In the genomic region with DNA sequence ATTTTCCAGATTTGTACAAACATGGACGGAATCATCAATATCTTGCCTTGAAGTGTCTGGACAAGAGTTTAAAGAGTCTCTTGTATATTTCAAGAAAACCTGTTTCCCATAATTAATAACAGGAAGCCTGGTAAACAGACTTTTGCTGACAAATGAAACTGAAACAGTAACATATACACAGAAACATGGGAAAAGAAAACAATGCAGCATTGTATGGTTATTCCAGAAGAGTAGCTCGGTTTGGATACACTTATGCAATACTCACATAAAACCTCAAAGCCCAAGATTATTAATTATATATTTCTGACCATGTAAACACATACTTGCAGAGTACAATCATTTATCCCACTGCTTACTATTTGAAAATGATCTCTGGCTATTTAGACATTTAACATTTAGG, we compare ENCODE assay signal across 15 cellular contexts.
DNase-seq lines count a peak whose midpoint lies in the region; ATAC-seq and TF ChIP-seq lines count a peak whose summit lies in the region.
"Had no signal": no experiment of that assay in that cellular context is flagged by ENCODE, and none has a peak within 500 bp of the region (broad histone marks: within the 10 kb centered on the region; RNA-seq: fewer than 3 reads in every experiment).

No MANE protein-coding gene starts in this region.

- H3K9me3 ChIP-seq in MG63 (no peaks in the 10 kb centered on the region), mucosa of descending colon (no peaks in the 10 kb centered on the region)
- H3K9me3 ChIP-seq: esophagus muscularis mucosa had no signal

- H3K4me1 ChIP-seq in mucosa of descending colon (ENCODE audit: low read depth) = no peaks in the 10 kb centered on the region

- peaks cover 62 to 67% of the 10 kb centered on the region in 2 donors for H3K4me1 Mint-ChIP-seq in natural killer cell

- peaks cover 10% of the 10 kb centered on the region for H3K36me3 ChIP-seq in MG63
- no peaks in the 10 kb centered on the region for H3K36me3 ChIP-seq in mucosa of descending colon (ENCODE audit: low read depth)

- peak overlapping the region; percentile 41 to 56 for H3K27ac Mint-ChIP-seq in natural killer cell

- intact Hi-C loops in dorsolateral prefrontal cortex (cut with DNase I) = loop anchor here in 1 of 2 donors (10.0 kb wide), 1 partner anchor 130 kb away; no protein-coding TSS in a partner anchor
- intact Hi-C loops in natural killer cell (cut with micrococcal nuclease) = loop anchor here (5.0 kb wide), 1 partner anchor 33 kb away; no protein-coding TSS in a partner anchor
- intact Hi-C loops in mucosa of descending colon (cut with DNase I, micrococcal nuclease) = no loop called here

- no peak for TF ChIP-seq CTCF in dorsolateral prefrontal cortex (IDR thresholded peaks at IDR 0.05 in 54 of 56, conservative IDR thresholded peaks at IDR 0.05 in 2 of 56; ENCODE audit: low read depth in 1 of 56, partially characterized antibody in 56 of 56)
- TF ChIP-seq CTCF in natural killer cell (IDR thresholded peaks at IDR 0.05) = no peak
- TF ChIP-seq CTCF in mucosa of descending colon (IDR thresholded peaks at IDR 0.05) = no peak

- H3K27ac ChIP-seq in dorsolateral prefrontal cortex = peak overlapping the region in 52 of 59 donors; percentile 3 to 79 (median 58)
- H3K27ac ChIP-seq: brain microvascular endothelial cell, C4-2B, esophagus muscularis mucosa had no signal

- no peaks in the 10 kb centered on the region for H3K27me3 Mint-ChIP-seq in natural killer cell (ENCODE audit: low read depth in 2 of 2)

- no peaks in the 10 kb centered on the region for H3K27me3 ChIP-seq in MG63
- H3K27me3 ChIP-seq in dorsolateral prefrontal cortex = no peaks in the 10 kb centered on the region
- H3K27me3 ChIP-seq: brain microvascular endothelial cell, esophagus muscularis mucosa had no signal

- ATAC-seq in natural killer cell = no peak
- no peak for ATAC-seq in mucosa of descending colon
- ATAC-seq: right cardiac atrium had no signal

- H3K4me3 Mint-ChIP-seq in natural killer cell = peak overlapping the region; percentile 53

- peaks cover 10% of the 10 kb centered on the region for H3K36me3 Mint-ChIP-seq in natural killer cell

- H3K4me3 ChIP-seq in MG63 (peak overlapping the region; percentile 20), dorsolateral prefrontal cortex (peak overlapping the region in 26 of 59 donors; percentile 1 to 45 (median 18)), mucosa of descending colon (no peak overlapping the region)
- H3K4me3 ChIP-seq: esophagus muscularis mucosa had no signal

- DNase-seq in COLO829 (ENCODE audit: low spot score) (peak; percentile 60), MG63 (no peak), dorsolateral prefrontal cortex (no peak), natural killer cell (no peak), putamen (ENCODE audit: low spot score) (no peak), mucosa of descending colon (no peak), NCI-H1694 (lab: John Stamatoyannopoulos, UW) (no peak)
- DNase-seq in activated CD4-positive, alpha-beta T cell treated with anti-CD3 and anti-CD28 coated beads, Interleukin-2, amount 50 U/mL, for 4 hours = no peak
- DNase-seq: brain microvascular endothelial cell, Kasumi-1, OCI-M1, right cardiac atrium, T-helper 9 cell had no signal

- H3K9me3 Mint-ChIP-seq in natural killer cell = no peaks in the 10 kb centered on the region
